In the genomic region with DNA sequence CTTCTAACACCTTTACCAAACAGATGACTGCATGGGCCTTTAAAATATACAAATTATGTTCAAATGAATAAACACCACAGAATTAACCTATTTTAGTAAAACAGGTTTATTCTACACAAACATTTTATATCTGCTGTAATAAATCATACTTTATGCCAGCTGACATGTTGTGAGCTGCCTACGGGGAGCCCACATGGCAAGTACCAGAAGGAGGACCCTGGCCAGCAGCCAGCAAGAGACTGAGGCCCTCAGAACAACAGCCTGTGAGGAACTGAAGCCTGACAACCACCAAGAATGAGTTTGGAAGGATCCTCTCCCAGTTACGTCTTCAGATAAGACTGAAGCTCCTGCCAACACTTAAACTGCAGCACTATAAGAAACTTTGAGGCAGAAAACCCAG, we compare ENCODE assay signal across 10 cellular contexts.
A peak's percentile ranks its signal among the peaks of the same experiment; 100 is the strongest.
DNase-seq lines count a peak whose midpoint lies in the region; ATAC-seq, FAIRE-seq and TF ChIP-seq lines count a peak whose summit lies in the region.
"Had no signal": no experiment of that assay in that cellular context is flagged by ENCODE, and none has a peak within 500 bp of the region (broad histone marks: within the 10 kb centered on the region; RNA-seq: fewer than 3 reads in every experiment).

No MANE protein-coding gene starts in this region.

- POLR2A ChIA-PET in MCF 10A (lab: Yijun Ruan, JAX) = interaction anchor here (0.8 to 1.0 kb wide), 4 partner anchors 12 to 176 kb away, joined by 3 read pairs; no protein-coding TSS in a partner anchor

- DNase-seq in MCF 10A (ENCODE audit: unreplicated experiment) (peak; percentile 42), breast epithelium (ENCODE audit: low spot score in 2 of 2) (no peak), amniotic epithelial cell (ENCODE audit: low read depth) (peak; percentile 37), kidney (peak; percentile 39), ureter (ENCODE audit: low spot score) (peak; percentile 57), AG08395 (ENCODE audit: low spot score) (no peak), AML-193 (lab: John Stamatoyannopoulos, UW) (no peak)
- DNase-seq: dermis blood vessel endothelial cell had no signal

- no peak for TF ChIP-seq CTCF in MCF 10A (IDR thresholded peaks at IDR 0.05; ENCODE audit: unreplicated experiment)
- TF ChIP-seq CTCF in breast epithelium (IDR thresholded peaks at IDR 0.05) = no peak
- TF ChIP-seq CTCF in kidney (IDR thresholded peaks at IDR 0.05; ENCODE audit: borderline replicate concordance, extremely low read depth, insufficient read depth) = no peak

- peaks cover 11% of the 10 kb centered on the region for H3K4me1 Mint-ChIP-seq in MCF 10A (ENCODE audit: insufficient read depth, unreplicated experiment)

- H3K9me3 Mint-ChIP-seq in MCF 10A (ENCODE audit: unreplicated experiment) = no peaks in the 10 kb centered on the region
- H3K9me3 Mint-ChIP-seq: neural progenitor cell had no signal

- no peaks in the 10 kb centered on the region for H3K36me3 ChIP-seq in breast epithelium
- no peaks in the 10 kb centered on the region for H3K36me3 ChIP-seq in kidney (ENCODE audit: control insufficient read depth in 1 of 2, insufficient read depth in 2 of 2, low read length in 2 of 2)
- H3K36me3 ChIP-seq: neural progenitor cell had no signal

- CTCF ChIA-PET in MCF 10A (lab: Yijun Ruan, JAX) = no interaction called here

- TF ChIP-seq POLR2A in breast epithelium (IDR thresholded peaks at IDR 0.05) = no peak

- H3K36me3 Mint-ChIP-seq in MCF 10A (ENCODE audit: insufficient read depth, unreplicated experiment) = no peaks in the 10 kb centered on the region
- H3K36me3 Mint-ChIP-seq: neural progenitor cell had no signal

- no peak overlapping the region for H3K9ac ChIP-seq in kidney (ENCODE audit: low read length in 2 of 2)
- H3K9ac ChIP-seq: neural progenitor cell had no signal

- BruUV-seq in MCF 10A (replicated peaks; lab: Mats Ljungman, UMichigan) = no TSS peak

- no peak for ATAC-seq in HG03565 (IDR thresholded peaks at IDR 0.05; ENCODE audit: unreplicated experiment)

- intact Hi-C loops in MCF 10A (cut with micrococcal nuclease) (loop anchor here (2.0 to 10.0 kb wide), 3 partner anchors 117 to 450 kb away; no protein-coding TSS in a partner anchor), breast epithelium (cut with DNase I; ENCODE audit: low total_unique reads) (no loop called here), kidney (cut with DNase I) (no loop called here)

- H3K27me3 ChIP-seq in breast epithelium = no peaks in the 10 kb centered on the region
- H3K27me3 ChIP-seq: neural progenitor cell had no signal

- no peak overlapping the region for H3K4me3 Mint-ChIP-seq in MCF 10A (ENCODE audit: unreplicated experiment)
- H3K4me3 Mint-ChIP-seq: neural progenitor cell had no signal

- H3K9me3 ChIP-seq in breast epithelium (no peaks in the 10 kb centered on the region), kidney (ENCODE audit: control insufficient read depth in 1 of 2, low read length in 2 of 2) (no peaks in the 10 kb centered on the region)

- no peak for FAIRE-seq in kidney (lab: Jason Lieb, UNC)

- peak overlapping the region; percentile 67 for H3K27ac Mint-ChIP-seq in MCF 10A (ENCODE audit: low read depth, unreplicated experiment)
- H3K27ac Mint-ChIP-seq: neural progenitor cell had no signal

- H3K27ac ChIP-seq in breast epithelium = no peak overlapping the region
- H3K27ac ChIP-seq in kidney (ENCODE audit: low read depth in 2 of 2, low read length in 2 of 2) = no peak overlapping the region
- H3K27ac ChIP-seq: neural progenitor cell had no signal

- H3K4me1 ChIP-seq in breast epithelium = no peaks in the 10 kb centered on the region
- no peaks in the 10 kb centered on the region for H3K4me1 ChIP-seq in kidney (ENCODE audit: control insufficient read depth in 1 of 2, insufficient read depth in 1 of 2, low read depth in 1 of 2, low read length in 2 of 2)
- H3K4me1 ChIP-seq: neural progenitor cell had no signal

- H3K4me3 ChIP-seq in breast epithelium (no peak overlapping the region), kidney (ENCODE audit: low read length in 2 of 2) (no peak overlapping the region)
- H3K4me3 ChIP-seq: neural progenitor cell had no signal

- H3K27me3 Mint-ChIP-seq in MCF 10A (ENCODE audit: insufficient read depth, unreplicated experiment) = no peaks in the 10 kb centered on the region

Comparison
In these comparisons a context has a peak if more than half of its experiments do, and no peak if none do; other contexts are left out.
1. DNase-seq: peak in MCF 10A (single experiment), amniotic epithelial cell (single experiment), kidney (single experiment) and ureter (single experiment); none in breast epithelium (0 of 2), AG08395 (single experiment) and AML-193 (0 of 2).